9 cellular contexts compared by ENCODE assay signal in genomic region chr5:94544031-94544650, GRCh38.
DNase-seq lines count a peak whose midpoint lies in the region; ATAC-seq, FAIRE-seq and TF ChIP-seq lines count a peak whose summit lies in the region.
"Had no signal": no experiment of that assay in that cellular context is flagged by ENCODE, and none has a peak within 500 bp of the region (broad histone marks: within the 10 kb centered on the region; RNA-seq: fewer than 3 reads in every experiment).

No MANE protein-coding gene starts in this region.

- ATAC-seq in GM19438 (IDR thresholded peaks at IDR 0.05; ENCODE audit: low read depth, unreplicated experiment) (peak; percentile 72), SK-N-SH treated with all-trans-retinoic acid at 6 μM for 48 hours (no peak), GM19328 (IDR thresholded peaks at IDR 0.05; ENCODE audit: unreplicated experiment) (no peak)

- no peaks in the 10 kb centered on the region for H3K27me3 ChIP-seq in bronchial epithelial cell (ENCODE audit: control insufficient read depth, insufficient read depth, low read length)

- DNase-seq in KG1 (lab: John Stamatoyannopoulos, UW): peak; percentile 8
- peak; percentile 38 for DNase-seq in bronchial epithelial cell (ENCODE audit: low read depth)
- DNase-seq in pons (ENCODE audit: low spot score): peak; percentile 79
- DNase-seq in NCI-H2081 treated with DMSO at 0.1 percent for 48 hours (lab: John Stamatoyannopoulos, UW): no peak
- DNase-seq: stimulated activated CD4-positive, alpha-beta T cell treated with anti-CD3 and anti-CD28 coated beads, Interleukin-4, amount 100 ng/mL, for 4 hours had no signal

- no peak for TF ChIP-seq CTCF in bronchial epithelial cell (IDR thresholded peaks at IDR 0.05; ENCODE audit: insufficient read depth, low read length, severe bottlenecking)

- no peak overlapping the region for H3K4me3 ChIP-seq in bronchial epithelial cell (ENCODE audit: low read depth, low read length)

- no peaks in the 10 kb centered on the region for H3K36me3 ChIP-seq in bronchial epithelial cell (ENCODE audit: control insufficient read depth, insufficient read depth, low read length)

- FAIRE-seq in bronchial epithelial cell (lab: Jason Lieb, UNC): no peak
- FAIRE-seq: endometrium had no signal

TF ChIP-seq in SK-N-SH treated with all-trans-retinoic acid at 6 μM for 48 hours, 23 proteins besides CTCF, POLR2A, EP300 and RAD21:
- TF ChIP-seq ESRRG (CRISPR knock-in tag; IDR thresholded peaks at IDR 0.05) (no peak), ZC3H10 (CRISPR knock-in tag; IDR thresholded peaks at IDR 0.05) (no peak), BACH2 (CRISPR knock-in tag; IDR thresholded peaks at IDR 0.05; ENCODE audit: borderline replicate concordance) (no peak)
TF ChIP-seq in SK-N-SH treated with all-trans-retinoic acid at 6 μM for 48 hours: peak in this region for 0.
